In the genomic region with DNA sequence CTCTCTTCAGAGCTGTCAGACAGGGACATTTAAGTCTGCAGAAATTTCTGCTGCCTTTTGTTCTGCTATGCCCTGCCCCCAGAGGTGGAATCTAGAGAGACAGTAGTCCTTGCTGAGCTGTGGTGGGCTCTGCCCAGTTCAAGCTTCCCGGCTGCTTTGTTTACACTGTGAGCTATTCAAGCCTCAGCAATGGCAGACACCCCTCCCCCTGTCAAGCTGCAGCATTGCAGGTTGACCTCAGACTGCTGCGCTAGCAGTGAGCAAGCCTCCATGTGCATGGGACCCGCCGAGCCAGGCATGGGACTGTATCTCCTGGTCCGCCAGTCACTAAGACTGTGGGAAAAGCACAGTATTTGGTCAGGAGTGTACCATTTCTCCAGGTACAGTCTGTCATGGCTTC, we compare ENCODE assay signal across 5 cellular contexts. TPM values are rescaled to one million over a fixed set of nuclear protein-coding genes. Genes with fewer than 3 reads are reported as not detected.
"Had no signal": no experiment of that assay in that cellular context is flagged by ENCODE, and none has a peak within 500 bp of the region (broad histone marks: within the 10 kb centered on the region; RNA-seq: fewer than 3 reads in every experiment).

No MANE protein-coding gene starts in this region.

RNA-seq across cellular contexts. Expression of a gene that starts 53.6 kb away (rescaled TPM):
- total RNA-seq: activated CD4-positive, alpha-beta T cell treated with anti-CD3 and anti-CD28 coated beads, Interleukin-2, amount 10 ng/mL, durations not matched to agents 7 days and 5 days; activated CD8-positive, alpha-beta memory T cell treated with anti-CD3 and anti-CD28 coated beads, Interleukin-2, amount 10 ng/mL, durations not matched to agents 7 days and 5 days; activated CD8-positive, alpha-beta T cell treated with anti-CD3 and anti-CD28 coated beads, Interleukin-2, amount 10 ng/mL, durations not matched to agents 7 days and 5 days; activated naive CD8-positive, alpha-beta T cell treated with anti-CD3 and anti-CD28 coated beads, Interleukin-2, amount 10 ng/mL, durations not matched to agents 7 days and 5 days; activated T-helper 2 cell treated with anti-CD3 and anti-CD28 coated beads, Interferon-gamma antibody, Interleukin-2, Interleukin-4, amounts not matched to agents 10 μg/mL and 5 μg/mL and 100 μg/mL, durations not matched to agents 14 hours and 24 hours and 36 hours had no signal
